ENCODE assay signal across 9 cellular contexts in genomic region chr10:68082815-68083395, GRCh38. TPM values are rescaled to one million over a fixed set of nuclear protein-coding genes. Genes with fewer than 3 reads are reported as not detected.
A peak's percentile ranks its signal among the peaks of the same experiment; 100 is the strongest.
DNase-seq lines count a peak whose midpoint lies in the region; ATAC-seq, FAIRE-seq and TF ChIP-seq lines count a peak whose summit lies in the region.
"Had no signal": no experiment of that assay in that cellular context is flagged by ENCODE, and none has a peak within 500 bp of the region (broad histone marks: within the 10 kb centered on the region; RNA-seq: fewer than 3 reads in every experiment).

No MANE protein-coding gene starts in this region.

- intact Hi-C loops in left colon (cut with DNase I, micrococcal nuclease): no loop called here

- no peak for FAIRE-seq in GM19239 (lab: Jason Lieb, UNC)

- peak; percentile 51 for TF ChIP-seq CTCF in AG09319 (IDR thresholded peaks at IDR 0.05; ENCODE audit: low read depth, low read length)

- DNase-seq in AG09319 (ENCODE audit: extremely low read depth, low read depth): no peak
- DNase-seq in HT-29 (ENCODE audit: low spot score): peak; percentile 62
- DNase-seq in astrocyte of the hippocampus (ENCODE audit: low read depth, low spot score): peak; percentile 50
- DNase-seq in left colon: no peak
- DNase-seq in GM19239 (ENCODE audit: insufficient read length, low spot score): no peak
- no peak for DNase-seq in stimulated activated CD4-positive, alpha-beta T cell treated with anti-CD3 and anti-CD28 coated beads, Interleukin-12 subunit alpha, Interleukin-12 subunit beta, amount 100 ng/mL, for 4 hours
- DNase-seq: NCI-H510A treated with DMSO at 0.1 percent for 48 hours had no signal

- ATAC-seq in left colon: peak; percentile 60
- no peak for ATAC-seq in HG03378 (IDR thresholded peaks at IDR 0.05; ENCODE audit: unreplicated experiment)
- ATAC-seq in HG03521 (IDR thresholded peaks at IDR 0.05; ENCODE audit: unreplicated experiment): no peak

RNA-seq across cellular contexts. Expression of gene HERC4, which starts 7.8 kb away (rescaled TPM):
- total RNA-seq in HT-29 (2014; rRNA removed; shearing (Covaris generic)): 15.8 and 19.4 TPM in 2 replicates
- 10 to 100 TPM; 51.0 to 63.9 TPM for total RNA-seq in left colon

RNA-seq across cellular contexts. Expression of gene MYPN, which starts 26.4 kb away (rescaled TPM):
- total RNA-seq in HT-29 (2014; rRNA removed; shearing (Covaris generic)): not detected in 2 replicates
- total RNA-seq in left colon: 1 to 10 TPM in 1 of 2 donors, under 1 TPM in 1; 0.12 to 2.1 TPM

Comparison
In these comparisons a context has a peak if more than half of its experiments do, and no peak if none do; other contexts are left out.
1. DNase-seq: peak in HT-29 (single experiment) and astrocyte of the hippocampus (single experiment); none in AG09319 (single experiment), left colon (0 of 2), GM19239 (single experiment) and stimulated activated CD4-positive, alpha-beta T cell treated with anti-CD3 and anti-CD28 coated beads, Interleukin-12 subunit alpha, Interleukin-12 subunit beta, amount 100 ng/mL, for 4 hours (single experiment).